In genomic region chr10:98030991-98031431, GRCh38 we compare ENCODE assay signal across 12 cellular contexts. TPM values are rescaled to one million over a fixed set of nuclear protein-coding genes. Genes with fewer than 3 reads are reported as not detected.
DNase-seq lines count a peak whose midpoint lies in the region; ATAC-seq and TF ChIP-seq lines count a peak whose summit lies in the region.
"Had no signal": no experiment of that assay in that cellular context is flagged by ENCODE, and none has a peak within 500 bp of the region (broad histone marks: within the 10 kb centered on the region; RNA-seq: fewer than 3 reads in every experiment).

No MANE protein-coding gene starts in this region.

- no peak overlapping the region for H3K4me3 Mint-ChIP-seq in T-helper 2 cell treated with Interferon-gamma antibody and Interleukin-4, amounts not matched to agents 5 μg/mL and 100 μg/mL, for 36 hours
- peak overlapping the region in 2 of 10 donors; percentile 51 to 71 for H3K4me3 Mint-ChIP-seq in naive thymus-derived CD4-positive, alpha-beta T cell
- H3K4me3 Mint-ChIP-seq: activated CD4-positive, alpha-beta T cell treated with anti-CD3 and anti-CD28 coated beads for 36 hours; activated naive CD4-positive, alpha-beta T cell treated with anti-CD3 and anti-CD28 coated beads, Interleukin-2, amount 10 ng/mL, durations not matched to agents 7 days and 5 days had no signal

- H4K20me1 ChIP-seq in smooth muscle cell (ENCODE audit: low read depth): no peaks in the 10 kb centered on the region

- no peaks in the 10 kb centered on the region for H3K79me2 ChIP-seq in smooth muscle cell (ENCODE audit: low read depth)

- TF ChIP-seq CTCF in smooth muscle cell (IDR thresholded peaks at IDR 0.05; ENCODE audit: borderline replicate concordance, insufficient read depth, poor library complexity, severe bottlenecking): no peak

- H3K9me3 ChIP-seq in smooth muscle cell (replicated peaks; ENCODE audit: low read depth): no peaks in the 10 kb centered on the region
- H3K9me3 ChIP-seq in naive thymus-derived CD4-positive, alpha-beta T cell (ENCODE audit: control insufficient read depth in 2 of 3, low read length in 3 of 3): no peaks in the 10 kb centered on the region

- peaks cover 67% of the 10 kb centered on the region for H3K27me3 Mint-ChIP-seq in T-helper 2 cell treated with Interferon-gamma antibody and Interleukin-4, amounts not matched to agents 5 μg/mL and 100 μg/mL, for 36 hours (ENCODE audit: low read depth)
- H3K27me3 Mint-ChIP-seq in naive thymus-derived CD4-positive, alpha-beta T cell: peaks cover 65 to 75% (median 71%) of the 10 kb centered on the region in 5 donors

- CTCF ChIA-PET in HEK293T (lab: Yijun Ruan, JAX): interaction anchor here (4.4 kb wide), 1 partner anchor 10 kb away, joined by 26 read pairs; no protein-coding TSS in a partner anchor
- CTCF ChIA-PET in naive thymus-derived CD4-positive, alpha-beta T cell (lab: Charles Lee): no interaction called here

- no peaks in the 10 kb centered on the region for H3K36me3 Mint-ChIP-seq in T-helper 2 cell treated with Interferon-gamma antibody and Interleukin-4, amounts not matched to agents 5 μg/mL and 100 μg/mL, for 36 hours (ENCODE audit: low read depth)
- no peaks in the 10 kb centered on the region for H3K36me3 Mint-ChIP-seq in naive thymus-derived CD4-positive, alpha-beta T cell
- H3K36me3 Mint-ChIP-seq: activated naive CD4-positive, alpha-beta T cell treated with anti-CD3 and anti-CD28 coated beads, Interleukin-2, amount 10 ng/mL, durations not matched to agents 7 days and 5 days had no signal

- no peaks in the 10 kb centered on the region for H3F3A ChIP-seq in smooth muscle cell (ENCODE audit: low read depth)

- no peak overlapping the region for H3K27ac Mint-ChIP-seq in T-helper 2 cell treated with Interferon-gamma antibody and Interleukin-4, amounts not matched to agents 5 μg/mL and 100 μg/mL, for 36 hours
- no peak overlapping the region for H3K27ac Mint-ChIP-seq in naive thymus-derived CD4-positive, alpha-beta T cell
- H3K27ac Mint-ChIP-seq: activated CD4-positive, alpha-beta T cell treated with anti-CD3 and anti-CD28 coated beads for 36 hours; activated naive CD4-positive, alpha-beta T cell treated with anti-CD3 and anti-CD28 coated beads, Interleukin-2, amount 10 ng/mL, durations not matched to agents 7 days and 5 days had no signal

- H2AFZ ChIP-seq in smooth muscle cell (ENCODE audit: low read depth): no peak overlapping the region

- POLR2A ChIA-PET in HEK293T (lab: Yijun Ruan, JAX): interaction anchor here (1.5 to 2.3 kb wide), 2 partner anchors 10 to 122 kb away, joined by 4 to 7 read pairs; no protein-coding TSS in a partner anchor
- POLR2A ChIA-PET in naive thymus-derived CD4-positive, alpha-beta T cell (lab: Charles Lee): no interaction called here

- H3K27ac ChIP-seq in caudate nucleus (ENCODE audit: low read depth, low read length) (peak overlapping the region; percentile 26), smooth muscle cell (ENCODE audit: low read depth) (no peak overlapping the region)
- no peak overlapping the region for H3K27ac ChIP-seq in naive thymus-derived CD4-positive, alpha-beta T cell (ENCODE audit: low read depth, low read length)

- no peaks in the 10 kb centered on the region for H3K9me3 Mint-ChIP-seq in T-helper 2 cell treated with Interferon-gamma antibody and Interleukin-4, amounts not matched to agents 5 μg/mL and 100 μg/mL, for 36 hours
- no peaks in the 10 kb centered on the region for H3K9me3 Mint-ChIP-seq in naive thymus-derived CD4-positive, alpha-beta T cell
- H3K9me3 Mint-ChIP-seq: activated naive CD4-positive, alpha-beta T cell treated with anti-CD3 and anti-CD28 coated beads, Interleukin-2, amount 10 ng/mL, durations not matched to agents 7 days and 5 days had no signal

- WGBS in smooth muscle cell (ENCODE audit: low lambda C conversion rate): under 1% methylated on average over 20 of the region's 49 CpGs

- peaks cover 7% of the 10 kb centered on the region for H3K4me1 ChIP-seq in smooth muscle cell (ENCODE audit: low read depth)
- H3K4me1 ChIP-seq in naive thymus-derived CD4-positive, alpha-beta T cell (ENCODE audit: control insufficient read depth in 2 of 2, insufficient read depth in 2 of 2, low read length in 2 of 2): peaks cover 0 to 4% of the 10 kb centered on the region in 2 donors

- intact Hi-C loops in naive thymus-derived CD4-positive, alpha-beta T cell (cut with micrococcal nuclease): no loop called here

- no peaks in the 10 kb centered on the region for H3K4me1 Mint-ChIP-seq in T-helper 2 cell treated with Interferon-gamma antibody and Interleukin-4, amounts not matched to agents 5 μg/mL and 100 μg/mL, for 36 hours (ENCODE audit: low read depth)
- H3K4me1 Mint-ChIP-seq in naive thymus-derived CD4-positive, alpha-beta T cell: peaks cover 2 to 19% (median 12%) of the 10 kb centered on the region in 7 donors

- H3K9ac ChIP-seq in smooth muscle cell (ENCODE audit: low read depth): no peak overlapping the region

- H3K27me3 ChIP-seq in smooth muscle cell (ENCODE audit: low read depth): peaks cover 94% of the 10 kb centered on the region
- peaks cover 8 to 15% of the 10 kb centered on the region in 2 donors for H3K27me3 ChIP-seq in naive thymus-derived CD4-positive, alpha-beta T cell (ENCODE audit: control insufficient read depth in 2 of 2, insufficient read depth in 2 of 2, low read length in 2 of 2)

- no peaks in the 10 kb centered on the region for H3K36me3 ChIP-seq in smooth muscle cell (ENCODE audit: low read depth)
- H3K36me3 ChIP-seq in naive thymus-derived CD4-positive, alpha-beta T cell (ENCODE audit: control insufficient read depth in 2 of 3, insufficient read depth in 3 of 3, low read length in 3 of 3): no peaks in the 10 kb centered on the region

- H3K4me3 ChIP-seq in smooth muscle cell: peak overlapping the region; percentile 49
- no peak overlapping the region for H3K4me3 ChIP-seq in naive thymus-derived CD4-positive, alpha-beta T cell (ENCODE audit: low read length)

- H3K4me2 ChIP-seq in smooth muscle cell: peak overlapping the region; percentile 91

- no peak for ATAC-seq in naive thymus-derived CD4-positive, alpha-beta T cell
- ATAC-seq: activated CD4-positive, alpha-beta T cell treated with anti-CD3 and anti-CD28 coated beads for 36 hours; HCT116 had no signal

- DNase-seq in HEK293T (ENCODE audit: extremely low spot score) (peak; percentile 26), caudate nucleus (lab: John Stamatoyannopoulos, UW) (peak in 2 of 61 donors; percentile 19 to 31), iPS-NIHi11 (ENCODE audit: low spot score) (peak; percentile 60), smooth muscle cell (lab: John Stamatoyannopoulos, UW; ENCODE audit: unreplicated experiment) (no peak), mesenteric fat pad (ENCODE audit: low spot score) (no peak), NAMALWA (ENCODE audit: low spot score) (no peak)
- DNase-seq in T-helper 2 cell treated with Interferon-gamma antibody and Interleukin-4, amounts not matched to agents 5 μg/mL and 100 μg/mL, for 36 hours (ENCODE audit: low spot score): no peak
- DNase-seq in naive thymus-derived CD4-positive, alpha-beta T cell: no peak
- DNase-seq: activated naive CD4-positive, alpha-beta T cell treated with anti-CD3 and anti-CD28 coated beads, Interleukin-2, amount 10 ng/mL, durations not matched to agents 7 days and 5 days; SHP77 had no signal

TF ChIP-seq in HEK293T, 16 proteins besides CTCF, POLR2A, EP300 and RAD21:
- no peak for TF ChIP-seq SP1 (IDR thresholded peaks at IDR 0.05)
- TF ChIP-seq L3MBTL2 (conservative IDR thresholded peaks at IDR 0.05): no peak
- no peak for TF ChIP-seq FOXK2 (IDR thresholded peaks at IDR 0.05)
- TF ChIP-seq HDGF (IDR thresholded peaks at IDR 0.05; ENCODE audit: borderline replicate concordance): no peak
- TF ChIP-seq ELF4 (IDR thresholded peaks at IDR 0.05): no peak

RNA-seq across cellular contexts. Expression of gene CRTAC1, which starts 0.6 kb away (rescaled TPM):
- total RNA-seq in smooth muscle cell: 0.31 TPM in 1 of 2 replicates, not detected in the other
- 0.65 and 1.1 TPM in 2 replicates for polyA plus RNA-seq in smooth muscle cell
- 1.3 TPM for total RNA-seq in mesenteric fat pad
- not detected for total RNA-seq in naive thymus-derived CD4-positive, alpha-beta T cell
- not detected for polyA plus RNA-seq in naive thymus-derived CD4-positive, alpha-beta T cell
- total RNA-seq: activated CD4-positive, alpha-beta T cell treated with anti-CD3 and anti-CD28 coated beads for 36 hours had no signal

Comparison
In these comparisons a context has a peak if more than half of its experiments do, and no peak if none do; other contexts are left out.
1. DNase-seq: peak in HEK293T (single experiment) and iPS-NIHi11 (single experiment); none in smooth muscle cell (single experiment), mesenteric fat pad (single experiment), T-helper 2 cell treated with Interferon-gamma antibody and Interleukin-4, amounts not matched to agents 5 μg/mL and 100 μg/mL, for 36 hours (single experiment), naive thymus-derived CD4-positive, alpha-beta T cell (0 of 9) and NAMALWA (single experiment).